ENCODE assay signal across 13 cellular contexts in genomic region chr7:2281556-2281955, GRCh38. TPM values are rescaled to one million over a fixed set of nuclear protein-coding genes. Genes with fewer than 3 reads are reported as not detected.
DNase-seq lines count a peak whose midpoint lies in the region; ATAC-seq, FAIRE-seq and TF ChIP-seq lines count a peak whose summit lies in the region.
"Had no signal": no experiment of that assay in that cellular context is flagged by ENCODE, and none has a peak within 500 bp of the region (broad histone marks: within the 10 kb centered on the region; RNA-seq: fewer than 3 reads in every experiment).

No MANE protein-coding gene starts in this region.

- no peak overlapping the region for H3K4ac ChIP-seq in mesenchymal stem cell (ENCODE audit: low read depth in 1 of 2, low read length in 2 of 2)

- DNase-seq in NCI-H1694 (lab: John Stamatoyannopoulos, UW) (peak; percentile 41), endothelial cell of umbilical vein (ENCODE audit: low read depth, low spot score) (peak; percentile 40), mesenchymal stem cell (peak; percentile 7), testis (peak; percentile 73), NCI-H526 (lab: John Stamatoyannopoulos, UW) (no peak), NCI-H748 treated with DMSO at 0.1 percent for 48 hours (lab: John Stamatoyannopoulos, UW) (no peak), tibial artery (no peak)
- DNase-seq: activated CD8-positive, alpha-beta memory T cell treated with anti-CD3 and anti-CD28 coated beads, Interleukin-2, amount 10 ng/mL, durations not matched to agents 7 days and 5 days; DND-41; PC-3; T-helper 9 cell had no signal

- H3K79me2 ChIP-seq in endothelial cell of umbilical vein (ENCODE audit: control insufficient read depth, insufficient read depth, low read length): no peaks in the 10 kb centered on the region

- WGBS in mesenchymal stem cell: 95% methylated on average over 6 of the region's 8 CpGs
- WGBS in testis, 2 donors: 43 to 60% methylated on average over 8 of the region's 8 CpGs

- H3K9ac ChIP-seq in endothelial cell of umbilical vein (replicated peaks; ENCODE audit: extremely low read depth, insufficient read depth, low read length): no peak overlapping the region
- H3K9ac ChIP-seq in mesenchymal stem cell (ENCODE audit: low read length): peak overlapping the region; percentile 70

- no peak overlapping the region for H2AK5ac ChIP-seq in mesenchymal stem cell (ENCODE audit: low read length, severe bottlenecking)

- no peak overlapping the region for H4K8ac ChIP-seq in mesenchymal stem cell (ENCODE audit: low read length)

- BruUV-seq in endothelial cell of umbilical vein (replicated peaks; lab: Mats Ljungman, UMichigan): no TSS peak

- no peak overlapping the region for H3K14ac ChIP-seq in mesenchymal stem cell (ENCODE audit: low read length in 2 of 2)

- no peaks in the 10 kb centered on the region for H3K36me3 ChIP-seq in endothelial cell of umbilical vein (ENCODE audit: control insufficient read depth in 2 of 2, extremely low read depth in 1 of 2, insufficient read depth in 2 of 2, low read length in 2 of 2)
- H3K36me3 ChIP-seq in mesenchymal stem cell (ENCODE audit: control insufficient read depth in 1 of 2, insufficient read depth in 2 of 2, low read depth in 1 of 2, low read length in 2 of 2): peaks cover 11 to 21% of the 10 kb centered on the region in 2 experiments
- H3K36me3 ChIP-seq in testis (ENCODE audit: low read depth, missing control alignments): no peaks in the 10 kb centered on the region
- peaks cover 0 to 13% (median 6%) of the 10 kb centered on the region in 3 donors for H3K36me3 ChIP-seq in tibial artery

- no peak for ATAC-seq in HG02763 (IDR thresholded peaks at IDR 0.05; ENCODE audit: unreplicated experiment)
- ATAC-seq: activated CD8-positive, alpha-beta memory T cell treated with anti-CD3 and anti-CD28 coated beads, Interleukin-2, amount 10 ng/mL, durations not matched to agents 7 days and 5 days; PC-3 had no signal

- no peak overlapping the region for H2BK5ac ChIP-seq in mesenchymal stem cell (ENCODE audit: low read depth, low read length, poor library complexity, severe bottlenecking)

- no peaks in the 10 kb centered on the region for H3K9me1 ChIP-seq in endothelial cell of umbilical vein (replicated peaks; ENCODE audit: control insufficient read depth, extremely low read depth, insufficient read depth, low read length)

- CTCF ChIA-PET in endothelial cell of umbilical vein (lab: Charles Lee): interaction anchor here (0.5 to 1.5 kb wide), 2 partner anchors 12 to 67 kb away, joined by 3 read pairs; no protein-coding TSS in a partner anchor

- no peak for TF ChIP-seq POLR2A in endothelial cell of umbilical vein (IDR thresholded peaks at IDR 0.05; ENCODE audit: low read depth, low read length)
- no peak for TF ChIP-seq POLR2A in testis (IDR thresholded peaks at IDR 0.05)

- H2AFZ ChIP-seq in endothelial cell of umbilical vein (ENCODE audit: low read depth, low read length): no peak overlapping the region
- H2AFZ ChIP-seq in mesenchymal stem cell (ENCODE audit: low read depth, low read length): no peak overlapping the region

- H4K91ac ChIP-seq in mesenchymal stem cell (ENCODE audit: low read length): no peak overlapping the region

- H3K23ac ChIP-seq in mesenchymal stem cell (ENCODE audit: low read length in 2 of 2): no peak overlapping the region

- no peak overlapping the region for H3K27ac ChIP-seq in endothelial cell of umbilical vein (ENCODE audit: insufficient read depth, low read depth, low read length)
- no peak overlapping the region for H3K27ac ChIP-seq in mesenchymal stem cell (ENCODE audit: low read length, poor library complexity, severe bottlenecking)
- H3K27ac ChIP-seq in testis: peak overlapping the region in 1 of 2 donors; percentile 48
- H3K27ac ChIP-seq in tibial artery: no peak overlapping the region

- TF ChIP-seq CTCF in endothelial cell of umbilical vein (IDR thresholded peaks at IDR 0.05; ENCODE audit: extremely low read depth in 1 of 2, insufficient read depth in 1 of 2, low read depth in 1 of 2, low read length in 2 of 2) (no peak), testis (IDR thresholded peaks at IDR 0.05) (no peak), tibial artery (IDR thresholded peaks at IDR 0.05) (no peak)

- peaks cover 28% of the 10 kb centered on the region for H3K79me1 ChIP-seq in mesenchymal stem cell (replicated peaks; ENCODE audit: low read length, poor library complexity, severe bottlenecking)

- H2BK120ac ChIP-seq in mesenchymal stem cell (ENCODE audit: low read depth, low read length): no peak overlapping the region

- H3K27me3 ChIP-seq in endothelial cell of umbilical vein (ENCODE audit: control insufficient read depth in 2 of 2, insufficient read depth in 2 of 2, low read length in 2 of 2) (no peaks in the 10 kb centered on the region), mesenchymal stem cell (ENCODE audit: control insufficient read depth in 1 of 2, insufficient read depth in 1 of 2, low read length in 2 of 2) (no peaks in the 10 kb centered on the region), testis (no peaks in the 10 kb centered on the region), tibial artery (no peaks in the 10 kb centered on the region)

- H3K18ac ChIP-seq in mesenchymal stem cell (ENCODE audit: low read depth in 1 of 2, low read length in 2 of 2): no peak overlapping the region

- POLR2A ChIA-PET in endothelial cell of umbilical vein (lab: Charles Lee): no interaction called here

- no peak overlapping the region for H2BK12ac ChIP-seq in mesenchymal stem cell (ENCODE audit: low read length in 2 of 2)

- no peaks in the 10 kb centered on the region for H3K9me3 ChIP-seq in endothelial cell of umbilical vein (replicated peaks; ENCODE audit: control insufficient read depth, insufficient read depth, low read length)
- no peaks in the 10 kb centered on the region for H3K9me3 ChIP-seq in mesenchymal stem cell (ENCODE audit: control insufficient read depth, low read length)
- H3K9me3 ChIP-seq in testis: no peaks in the 10 kb centered on the region
- no peaks in the 10 kb centered on the region for H3K9me3 ChIP-seq in tibial artery

- H3K4me2 ChIP-seq in endothelial cell of umbilical vein (ENCODE audit: insufficient read depth, low read length) (no peak overlapping the region), mesenchymal stem cell (ENCODE audit: low read length, poor library complexity, severe bottlenecking) (no peak overlapping the region)

- no peaks in the 10 kb centered on the region for H4K20me1 ChIP-seq in endothelial cell of umbilical vein (replicated peaks; ENCODE audit: control insufficient read depth, extremely low read depth, insufficient read depth, low read length)

- H2BK15ac ChIP-seq in mesenchymal stem cell (ENCODE audit: low read depth, poor library complexity, severe bottlenecking): no peak overlapping the region

- dilution Hi-C loops in endothelial cell of umbilical vein (cut with MboI; ENCODE audit: extremely low pct_ligation_motif_present, low sequenced_read_pairs): no loop called here

- no peaks in the 10 kb centered on the region for H3K4me1 ChIP-seq in endothelial cell of umbilical vein (ENCODE audit: control insufficient read depth, extremely low read depth, insufficient read depth, low read length)
- H3K4me1 ChIP-seq in mesenchymal stem cell (ENCODE audit: control insufficient read depth, insufficient read depth, low read depth, low read length): peaks cover 6% of the 10 kb centered on the region
- H3K4me1 ChIP-seq in testis: peaks cover 29% of the 10 kb centered on the region
- H3K4me1 ChIP-seq in tibial artery: no peaks in the 10 kb centered on the region

- H3K4me3 ChIP-seq in endothelial cell of umbilical vein (replicated peaks in 1 of 3; ENCODE audit: insufficient read depth in 1 of 3, low read depth in 1 of 3, low read length in 3 of 3) (no peak overlapping the region), mesenchymal stem cell (ENCODE audit: insufficient read depth in 1 of 2, low read depth in 1 of 2, low read length in 2 of 2) (no peak overlapping the region), testis (no peak overlapping the region), tibial artery (no peak overlapping the region)

- peak; percentile 78 for FAIRE-seq in endothelial cell of umbilical vein (lab: Jason Lieb, UNC)
- FAIRE-seq: GM18507 had no signal

- intact Hi-C loops in endothelial cell of umbilical vein (cut with micrococcal nuclease) (no loop called here), testis (cut with DNase I; ENCODE audit: low total_unique reads) (no loop called here), tibial artery (cut with DNase I; ENCODE audit: low total_unique reads) (no loop called here)

RNA-seq across cellular contexts. Expression of gene SNX8, which starts 32.7 kb away (rescaled TPM):
- total RNA-seq in endothelial cell of umbilical vein (41.4 and 50.3 TPM in 2 replicates), testis (10 to 100 TPM; 50.9 to 66.8 TPM)
- polyA plus RNA-seq in endothelial cell of umbilical vein (24.5 and 49.1 TPM in 2 replicates), testis (ENCODE audit: insufficient read depth, low read depth, low replicate concordance) (90.8 TPM)
- polyA plus RNA-seq in endothelial cell of umbilical vein (2011; cell fraction: cytosol; rRNA removed): 30.5 and 36.6 TPM in 2 replicates
- polyA plus RNA-seq in endothelial cell of umbilical vein (2011; cell fraction: nucleus; rRNA removed): 26.5 and 43.8 TPM in 2 replicates
- 38.1 and 40.2 TPM in 2 replicates for polyA plus RNA-seq in endothelial cell of umbilical vein (2012)
- polyA minus RNA-seq in endothelial cell of umbilical vein: 47.8 and 61.4 TPM in 2 replicates
- polyA minus RNA-seq in endothelial cell of umbilical vein (2011; cell fraction: cytosol; rRNA and poly(A)+ RNA removed): 24.5 TPM
- polyA minus RNA-seq in endothelial cell of umbilical vein (2011; cell fraction: nucleus; rRNA and poly(A)+ RNA removed): 19.8 and 21.1 TPM in 2 replicates
- polyA plus RNA-seq in mesenchymal stem cell (2013, experiment 1 of 2): 26.3 TPM
- 28.5 TPM for polyA plus RNA-seq in mesenchymal stem cell (2013, experiment 2 of 2)

RNA-seq across cellular contexts. Expression of gene NUDT1, which starts 39.5 kb away (rescaled TPM):
- 23.9 and 26.0 TPM in 2 replicates for total RNA-seq in endothelial cell of umbilical vein
- 22.9 and 25.9 TPM in 2 replicates for polyA plus RNA-seq in endothelial cell of umbilical vein
- polyA plus RNA-seq in endothelial cell of umbilical vein (2011; cell fraction: cytosol; rRNA removed): 25.7 and 26.2 TPM in 2 replicates
- 10.5 and 10.6 TPM in 2 replicates for polyA plus RNA-seq in endothelial cell of umbilical vein (2011; cell fraction: nucleus; rRNA removed)
- polyA plus RNA-seq in endothelial cell of umbilical vein (2012): 19.9 and 31.0 TPM in 2 replicates
- 8.4 and 8.5 TPM in 2 replicates for polyA minus RNA-seq in endothelial cell of umbilical vein
- polyA minus RNA-seq in endothelial cell of umbilical vein (2011; cell fraction: cytosol; rRNA and poly(A)+ RNA removed): 16.8 TPM
- polyA minus RNA-seq in endothelial cell of umbilical vein (2011; cell fraction: nucleus; rRNA and poly(A)+ RNA removed): 0.77 and 4.4 TPM in 2 replicates
- polyA plus RNA-seq in mesenchymal stem cell (2013, experiment 1 of 2): 13.8 TPM
- polyA plus RNA-seq in mesenchymal stem cell (2013, experiment 2 of 2): 13.5 TPM
- total RNA-seq in testis: 10 to 100 TPM; 27.5 to 39.4 TPM
- 68.0 TPM for polyA plus RNA-seq in testis (ENCODE audit: insufficient read depth, low read depth, low replicate concordance)

RNA-seq across cellular contexts. Expression of gene MRM2, which starts 39.6 kb away (rescaled TPM):
- 20.8 and 21.3 TPM in 2 replicates for total RNA-seq in endothelial cell of umbilical vein
- polyA plus RNA-seq in endothelial cell of umbilical vein: 8.2 and 10.6 TPM in 2 replicates
- polyA plus RNA-seq in endothelial cell of umbilical vein (2011; cell fraction: cytosol; rRNA removed): 12.9 and 15.6 TPM in 2 replicates
- polyA plus RNA-seq in endothelial cell of umbilical vein (2011; cell fraction: nucleus; rRNA removed): 6.6 and 8.0 TPM in 2 replicates
- polyA plus RNA-seq in endothelial cell of umbilical vein (2012): 15.3 and 18.3 TPM in 2 replicates
- polyA minus RNA-seq in endothelial cell of umbilical vein: 10.1 and 12.2 TPM in 2 replicates
- polyA minus RNA-seq in endothelial cell of umbilical vein (2011; cell fraction: cytosol; rRNA and poly(A)+ RNA removed): 12.2 TPM
- 2.6 and 4.6 TPM in 2 replicates for polyA minus RNA-seq in endothelial cell of umbilical vein (2011; cell fraction: nucleus; rRNA and poly(A)+ RNA removed)
- polyA plus RNA-seq in mesenchymal stem cell (2013, experiment 1 of 2): 15.6 TPM
- 14.8 TPM for polyA plus RNA-seq in mesenchymal stem cell (2013, experiment 2 of 2)
- total RNA-seq in testis: 10 to 100 TPM; 18.1 to 20.5 TPM
- 31.2 TPM for polyA plus RNA-seq in testis (ENCODE audit: insufficient read depth, low read depth, low replicate concordance)

RNA-seq across cellular contexts. Expression of gene MAD1L1, which starts 48.8 kb away (rescaled TPM):
- 42.3 and 46.7 TPM in 2 replicates for total RNA-seq in endothelial cell of umbilical vein
- polyA plus RNA-seq in endothelial cell of umbilical vein: 34.1 and 42.1 TPM in 2 replicates
- 22.6 and 26.0 TPM in 2 replicates for polyA plus RNA-seq in endothelial cell of umbilical vein (2011; cell fraction: cytosol; rRNA removed)
- 21.8 and 31.6 TPM in 2 replicates for polyA plus RNA-seq in endothelial cell of umbilical vein (2011; cell fraction: nucleus; rRNA removed)
- polyA plus RNA-seq in endothelial cell of umbilical vein (2012): 15.8 and 20.7 TPM in 2 replicates
- 19.3 and 21.1 TPM in 2 replicates for polyA minus RNA-seq in endothelial cell of umbilical vein
- 31.7 TPM for polyA minus RNA-seq in endothelial cell of umbilical vein (2011; cell fraction: cytosol; rRNA and poly(A)+ RNA removed)
- polyA minus RNA-seq in endothelial cell of umbilical vein (2011; cell fraction: nucleus; rRNA and poly(A)+ RNA removed): 24.3 and 30.1 TPM in 2 replicates
- polyA plus RNA-seq in mesenchymal stem cell (2013, experiment 1 of 2): 12.7 TPM
- polyA plus RNA-seq in mesenchymal stem cell (2013, experiment 2 of 2): 12.2 TPM
- total RNA-seq in testis: 100 to 1,000 TPM in 1 of 2 donors, 10 to 100 TPM in 1; 94.6 to 149 TPM
- 63.1 TPM for polyA plus RNA-seq in testis (ENCODE audit: insufficient read depth, low read depth, low replicate concordance)

Comparison
In these comparisons a context has a peak if more than half of its experiments do, and no peak if none do; other contexts are left out.
1. DNase-seq: peak in NCI-H1694 (single experiment), endothelial cell of umbilical vein (single experiment), mesenchymal stem cell (single experiment) and testis (single experiment); none in NCI-H526 (0 of 2), NCI-H748 treated with DMSO at 0.1 percent for 48 hours (single experiment) and tibial artery (0 of 2).